32 cellular contexts compared by ENCODE assay signal in genomic region chr6:46025573-46025972, GRCh38. TPM values are rescaled to one million over a fixed set of nuclear protein-coding genes. Genes with fewer than 3 reads are reported as not detected.
"Had no signal": no experiment of that assay in that cellular context is flagged by ENCODE, and none has a peak within 500 bp of the region (broad histone marks: within the 10 kb centered on the region; RNA-seq: fewer than 3 reads in every experiment).

No MANE protein-coding gene starts in this region.

- H3K27me3 Mint-ChIP-seq: progenitor cell of endocrine pancreas had no signal

- DNase-seq: naive thymus-derived CD4-positive, alpha-beta T cell; natural killer cell; occipital lobe; ovary; posterior cingulate gyrus; psoas muscle; right cardiac atrium; spleen; stimulated activated CD4-positive, alpha-beta T cell treated with anti-CD3 and anti-CD28 coated beads, Interleukin-12 subunit alpha, Interleukin-12 subunit beta, amount 100 ng/mL, for 4 hours; stimulated activated CD4-positive, alpha-beta T cell treated with anti-CD3 and anti-CD28 coated beads, Interleukin-1b, Interleukin-23, amount 100 ng/mL, for 48 hours; stimulated activated CD4-positive, alpha-beta T cell treated with anti-CD3 and anti-CD28 coated beads, Interleukin-4, amount 100 ng/mL, for 1 hour; stimulated activated CD4-positive, alpha-beta T cell treated with anti-CD3 and anti-CD28 coated beads, Interleukin-4, amount 100 ng/mL, for 4 hours; stimulated activated CD8-positive, alpha-beta memory T cell treated with anti-CD3 and anti-CD28 coated beads, Interleukin-4, amount 100 ng/mL, for 48 hours; stimulated activated naive B cell treated with anti-CD40 and anti-IgM and Interleukin-4, amounts not matched to agents 10 μg/mL and 1 μg/mL and 100 μg/mL, for 72 hours; stimulated activated naive CD4-positive, alpha-beta T cell treated with Interleukin-2 at 50 U/mL for 16 hours; substantia nigra; testis; tibial artery; transverse colon; upper lobe of right lung; uterus had no signal

- H3K9me3 ChIP-seq: ovary, psoas muscle, suprapubic skin, testis, tibial artery, transverse colon, upper lobe of right lung, uterus had no signal

- ATAC-seq: naive thymus-derived CD4-positive, alpha-beta T cell; natural killer cell; psoas muscle; right cardiac atrium; sciatic nerve; stimulated activated naive B cell treated with anti-CD40 and anti-IgM and Interleukin-4, amounts not matched to agents 10 μg/mL and 1 μg/mL and 100 μg/mL, for 72 hours; upper lobe of right lung had no signal

- H3K79me2 ChIP-seq: parathyroid adenoma had no signal

- H3K27me3 ChIP-seq: neural progenitor cell, ovary, suprapubic skin, testis, tibial artery, transverse colon, upper lobe of right lung, uterus had no signal

- H3K9ac ChIP-seq: neural progenitor cell, parathyroid adenoma had no signal

- H2AFZ ChIP-seq: neural progenitor cell, parathyroid adenoma had no signal

- H3K4me3 Mint-ChIP-seq: naive thymus-derived CD4-positive, alpha-beta T cell; natural killer cell; nephron; neural progenitor cell; stimulated activated naive B cell treated with anti-CD40 and anti-IgM and Interleukin-4, amounts not matched to agents 10 μg/mL and 1 μg/mL and 100 μg/mL, for 72 hours; stimulated activated naive CD8-positive, alpha-beta T cell treated with anti-CD3 and anti-CD28 coated beads, Interleukin-15, Interleukin-2, amounts not matched to agents 100 ng/mL and 50 ng/mL, for 24 hours; type B pancreatic cell had no signal

- H3K36me3 ChIP-seq: neural progenitor cell, ovary, spleen, suprapubic skin, tibial artery, transverse colon, upper lobe of right lung, uterus had no signal

- H3K4me3 ChIP-seq: neural progenitor cell, ovary, psoas muscle, skin epidermis, smooth muscle cell, spleen, suprapubic skin, testis, tibial artery, transverse colon, upper lobe of right lung, uterus had no signal

- H3K4me1 Mint-ChIP-seq: natural killer cell; nephron; neural progenitor cell; stimulated activated naive B cell treated with anti-CD40 and anti-IgM and Interleukin-4, amounts not matched to agents 10 μg/mL and 1 μg/mL and 100 μg/mL, for 72 hours had no signal

- H3K27ac ChIP-seq: neural progenitor cell, ovary, parathyroid adenoma, psoas muscle, skin epidermis, spleen, suprapubic skin, testis, tibial artery, transverse colon, upper lobe of right lung, uterus had no signal

- H3K27ac Mint-ChIP-seq: naive thymus-derived CD4-positive, alpha-beta T cell; natural killer cell; nephron; neural progenitor cell; progenitor cell of endocrine pancreas; stimulated activated naive B cell treated with anti-CD40 and anti-IgM and Interleukin-4, amounts not matched to agents 10 μg/mL and 1 μg/mL and 100 μg/mL, for 72 hours; stimulated activated naive CD8-positive, alpha-beta T cell treated with anti-CD3 and anti-CD28 coated beads, Interleukin-15, Interleukin-2, amounts not matched to agents 100 ng/mL and 50 ng/mL, for 24 hours; type B pancreatic cell had no signal

- H3K4me2 ChIP-seq: neural progenitor cell, smooth muscle cell had no signal

- H3K4me1 ChIP-seq: neural progenitor cell, parathyroid adenoma, spleen, suprapubic skin, testis, upper lobe of right lung, uterus had no signal

- H3K9me3 Mint-ChIP-seq: naive thymus-derived CD4-positive, alpha-beta T cell; natural killer cell; nephron; neural progenitor cell; type B pancreatic cell had no signal

RNA-seq across cellular contexts. Expression of gene CLIC5, which starts 9.9 kb away (rescaled TPM):
- total RNA-seq: osteoblast had no signal
